ENCODE assay signal across 8 cellular contexts in genomic region chr10:63173468-63174227, GRCh38. TPM values are rescaled to one million over a fixed set of nuclear protein-coding genes. Genes with fewer than 3 reads are reported as not detected.
DNase-seq lines count a peak whose midpoint lies in the region; ATAC-seq and TF ChIP-seq lines count a peak whose summit lies in the region.

No MANE protein-coding gene starts in this region.

- H3K27ac ChIP-seq in dorsolateral prefrontal cortex, result peak overlapping the region in 20 of 59 donors; percentile 11 to 57 (median 30)

- H3K4me3 ChIP-seq in dorsolateral prefrontal cortex, result no peak overlapping the region

- no peaks in the 10 kb centered on the region for H3K27me3 ChIP-seq in dorsolateral prefrontal cortex

- H3K27me3 Mint-ChIP-seq in activated naive CD8-positive, alpha-beta T cell treated with anti-CD3 and anti-CD28 coated beads, Interleukin-2, amount 50 U/mL, for 24 hours, result no peaks in the 10 kb centered on the region

- TF ChIP-seq CTCF in GM13977 (IDR thresholded peaks at IDR 0.05; ENCODE audit: extremely low read depth, insufficient read depth, missing control alignments) (no peak), GM20000 (IDR thresholded peaks at IDR 0.05; ENCODE audit: extremely low read depth, missing control alignments) (no peak), dorsolateral prefrontal cortex (IDR thresholded peaks at IDR 0.05 in 54 of 56, conservative IDR thresholded peaks at IDR 0.05 in 2 of 56; ENCODE audit: low read depth in 1 of 56, partially characterized antibody in 56 of 56) (no peak)

- in situ Hi-C loops in GM13977 (cut with MboI; ENCODE audit: low pct_unique_long_range_greater_than_20kb, low sequenced_read_pairs, unreplicated experiment), result no loop called here

- H3K36me3 Mint-ChIP-seq in activated naive CD8-positive, alpha-beta T cell treated with anti-CD3 and anti-CD28 coated beads, Interleukin-2, amount 50 U/mL, for 24 hours (ENCODE audit: low read depth), result peaks cover 62% of the 10 kb centered on the region

- ATAC-seq in HG03196 (IDR thresholded peaks at IDR 0.05; ENCODE audit: unreplicated experiment), result peak; percentile 98
- ATAC-seq in activated naive CD8-positive, alpha-beta T cell treated with anti-CD3 and anti-CD28 coated beads, Interleukin-2, amount 50 U/mL, for 24 hours, result peak; percentile 99

- intact Hi-C loops in dorsolateral prefrontal cortex (cut with DNase I), result loop anchor here in 1 of 2 donors (10.0 kb wide), 1 partner anchor 461 kb away; no protein-coding TSS in a partner anchor

- DNase-seq in GM13977 (ENCODE audit: low spot score), result peak; percentile 47
- DNase-seq in GM20000 (ENCODE audit: low spot score), result peak; percentile 51
- no peak for DNase-seq in activated naive CD8-positive, alpha-beta T cell treated with anti-CD3 and anti-CD28 coated beads, Interleukin-2, amount 50 U/mL, for 24 hours
- DNase-seq in amygdala (lab: John Stamatoyannopoulos, UW), result no peak
- no peak for DNase-seq in dorsolateral prefrontal cortex
- no peak for DNase-seq in activated effector memory CD4-positive, alpha-beta T cell treated with Interleukin-2 at 50 U/mL for 16 hours
- DNase-seq in NCI-H1436 (lab: John Stamatoyannopoulos, UW), result no peak

- H3K4me3 Mint-ChIP-seq in activated naive CD8-positive, alpha-beta T cell treated with anti-CD3 and anti-CD28 coated beads, Interleukin-2, amount 50 U/mL, for 24 hours, result peak overlapping the region; percentile 14

- H3K9me3 Mint-ChIP-seq in activated naive CD8-positive, alpha-beta T cell treated with anti-CD3 and anti-CD28 coated beads, Interleukin-2, amount 50 U/mL, for 24 hours, result no peaks in the 10 kb centered on the region

- H3K4me1 Mint-ChIP-seq in activated naive CD8-positive, alpha-beta T cell treated with anti-CD3 and anti-CD28 coated beads, Interleukin-2, amount 50 U/mL, for 24 hours, result peaks cover 68% of the 10 kb centered on the region

- H3K27ac Mint-ChIP-seq in activated naive CD8-positive, alpha-beta T cell treated with anti-CD3 and anti-CD28 coated beads, Interleukin-2, amount 50 U/mL, for 24 hours, result peak overlapping the region; percentile 91

RNA-seq across cellular contexts. Expression of gene NRBF2, which starts 40.5 kb away (rescaled TPM):
- total RNA-seq in dorsolateral prefrontal cortex, result 10 to 100 TPM in 117 of 120 experiments, 1 to 10 TPM in 3; 8.6 to 26.3 (median 19.6) TPM

Comparison
In these comparisons a context has a peak if more than half of its experiments do, and no peak if none do; other contexts are left out.
1. DNase-seq: peak in GM13977 (single experiment) and GM20000 (single experiment); none in activated naive CD8-positive, alpha-beta T cell treated with anti-CD3 and anti-CD28 coated beads, Interleukin-2, amount 50 U/mL, for 24 hours (single experiment), amygdala (0 of 56), dorsolateral prefrontal cortex (0 of 10), activated effector memory CD4-positive, alpha-beta T cell treated with Interleukin-2 at 50 U/mL for 16 hours (single experiment) and NCI-H1436 (single experiment).